Comparison of ENCODE assay signal across 17 cellular contexts in the genomic region with DNA sequence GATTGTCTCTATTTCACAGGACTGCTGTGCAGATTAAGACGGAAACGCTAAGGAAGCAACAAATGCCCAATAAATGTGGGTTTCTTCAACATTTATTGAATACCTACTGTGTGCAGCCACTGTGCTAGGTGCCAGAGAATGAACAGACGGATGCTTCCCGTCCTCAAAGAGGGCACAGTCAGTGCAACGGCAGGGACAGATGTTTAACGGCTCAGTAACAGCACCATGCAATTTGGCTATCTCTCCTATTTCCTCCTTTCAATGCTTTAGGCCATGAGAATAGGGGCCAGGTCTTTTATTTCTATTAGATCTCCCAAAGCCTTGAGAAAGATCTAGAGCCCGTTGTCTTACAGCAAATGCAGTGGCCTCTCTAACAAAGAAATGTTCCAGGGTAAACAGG. TPM values are rescaled to one million over a fixed set of nuclear protein-coding genes. Genes with fewer than 3 reads are reported as not detected.
DNase-seq lines count a peak whose midpoint lies in the region; ATAC-seq and TF ChIP-seq lines count a peak whose summit lies in the region.
"Had no signal": no experiment of that assay in that cellular context is flagged by ENCODE, and none has a peak within 500 bp of the region (broad histone marks: within the 10 kb centered on the region; RNA-seq: fewer than 3 reads in every experiment).

No MANE protein-coding gene starts in this region.

- H3K4me1 Mint-ChIP-seq in activated naive CD4-positive, alpha-beta T cell treated with anti-CD3 and anti-CD28 coated beads, Interleukin-2, amount 10 ng/mL, durations not matched to agents 7 days and 5 days = peaks cover 28% of the 10 kb centered on the region

- TF ChIP-seq CTCF in PC-3 (conservative IDR thresholded peaks at IDR 0.05; ENCODE audit: low read depth, low read length) = no peak

- H3K4me3 Mint-ChIP-seq in activated naive CD4-positive, alpha-beta T cell treated with anti-CD3 and anti-CD28 coated beads, Interleukin-2, amount 10 ng/mL, durations not matched to agents 7 days and 5 days = no peak overlapping the region

- no peaks in the 10 kb centered on the region for H3K9me3 ChIP-seq in PC-3 (ENCODE audit: low read length)
- H3K9me3 ChIP-seq: BLaER1 treated with 17β-estradiol and CSF1 and Interleukin-3, amounts not matched to agents 10 nM and 100 nM had no signal

- H3K27me3 Mint-ChIP-seq in activated naive CD4-positive, alpha-beta T cell treated with anti-CD3 and anti-CD28 coated beads, Interleukin-2, amount 10 ng/mL, durations not matched to agents 7 days and 5 days = peaks cover 15% of the 10 kb centered on the region

- no peaks in the 10 kb centered on the region for H3K9me2 ChIP-seq in PC-3 (replicated peaks; ENCODE audit: low read length)

- no peaks in the 10 kb centered on the region for H3K36me3 Mint-ChIP-seq in activated naive CD4-positive, alpha-beta T cell treated with anti-CD3 and anti-CD28 coated beads, Interleukin-2, amount 10 ng/mL, durations not matched to agents 7 days and 5 days
- H3K36me3 Mint-ChIP-seq in activated naive CD4-positive, alpha-beta T cell treated with anti-CD3 and anti-CD28 coated beads, Interleukin-2, amount 50 U/mL, for 72 hours = no peaks in the 10 kb centered on the region

- no peak for ATAC-seq in activated naive CD4-positive, alpha-beta T cell treated with anti-CD3 and anti-CD28 coated beads, Interleukin-2, amount 50 U/mL, for 72 hours
- no peak for ATAC-seq in PC-3
- peak; percentile 15 for ATAC-seq in left colon
- ATAC-seq in sciatic nerve = peak; percentile 39

- H3K27ac ChIP-seq in PC-3 (ENCODE audit: low read length) = no peak overlapping the region
- H3K27ac ChIP-seq: BLaER1 treated with 17β-estradiol and CSF1 and Interleukin-3, amounts not matched to agents 10 nM and 100 nM had no signal

- intact Hi-C loops in PC-3 (cut with micrococcal nuclease) = no loop called here
- intact Hi-C loops in left colon (cut with DNase I, micrococcal nuclease) = no loop called here
- intact Hi-C loops in sciatic nerve (cut with DNase I) = loop anchor here (10.0 kb wide), 1 partner anchor 1963 kb away; no protein-coding TSS in a partner anchor

- no peak overlapping the region for H3K4me2 ChIP-seq in PC-3 (ENCODE audit: low read length)

- no peak for DNase-seq in activated naive CD4-positive, alpha-beta T cell treated with anti-CD3 and anti-CD28 coated beads, Interleukin-2, amount 10 ng/mL, durations not matched to agents 7 days and 5 days
- DNase-seq in activated naive CD4-positive, alpha-beta T cell treated with anti-CD3 and anti-CD28 coated beads, Interleukin-2, amount 50 U/mL, for 72 hours (ENCODE audit: low spot score in 2 of 2) = no peak
- no peak for DNase-seq in PC-3
- no peak for DNase-seq in left colon
- no peak for DNase-seq in sciatic nerve (ENCODE audit: low spot score)
- no peak for DNase-seq in A172 (ENCODE audit: low spot score)
- no peak for DNase-seq in activated CD4-positive, CD25-positive, alpha-beta regulatory T cell treated with anti-CD3 and anti-CD28 coated beads, Interleukin-2, amount 50 U/mL, for 72 hours
- no peak for DNase-seq in inferior parietal cortex (ENCODE audit: extremely low spot score)
- DNase-seq: EL; GF-D8; KG1; NCI-H1105; NCI-H446 treated with DMSO at 0.1 percent for 48 hours; NCI-H526 treated with DMSO at 0.1 percent for 48 hours; NK-92 treated with Interleukin-12 subunit alpha and Interleukin-12 subunit beta, amount 100 ng/mL, for 24 hours had no signal

- H3K9me3 Mint-ChIP-seq in activated naive CD4-positive, alpha-beta T cell treated with anti-CD3 and anti-CD28 coated beads, Interleukin-2, amount 10 ng/mL, durations not matched to agents 7 days and 5 days = no peaks in the 10 kb centered on the region
- no peaks in the 10 kb centered on the region for H3K9me3 Mint-ChIP-seq in activated naive CD4-positive, alpha-beta T cell treated with anti-CD3 and anti-CD28 coated beads, Interleukin-2, amount 50 U/mL, for 72 hours

- POLR2A ChIA-PET in PC-3 (lab: Charles Lee; ENCODE audit: unreplicated experiment) = no interaction called here

- no peaks in the 10 kb centered on the region for H4K20me1 ChIP-seq in PC-3 (ENCODE audit: low read length)
- H4K20me1 ChIP-seq: BLaER1 treated with 17β-estradiol and CSF1 and Interleukin-3, amounts not matched to agents 10 nM and 100 nM had no signal

- H2AFZ ChIP-seq in PC-3 (ENCODE audit: low read length) = 0 out of 2 replicates have a peak overlapping the region, but pooled peaks have one; percentile 60

- no peak overlapping the region for H3K4me3 ChIP-seq in PC-3 (ENCODE audit: low read length)
- H3K4me3 ChIP-seq: BLaER1 treated with 17β-estradiol and CSF1 and Interleukin-3, amounts not matched to agents 10 nM and 100 nM had no signal

- no peaks in the 10 kb centered on the region for H3K27me3 ChIP-seq in PC-3 (ENCODE audit: low read length)
- H3K27me3 ChIP-seq: BLaER1 treated with 17β-estradiol and CSF1 and Interleukin-3, amounts not matched to agents 10 nM and 100 nM had no signal

- no peaks in the 10 kb centered on the region for H3F3A ChIP-seq in PC-3 (ENCODE audit: low read length, unreplicated experiment)

- no peaks in the 10 kb centered on the region for H3K79me2 ChIP-seq in PC-3 (ENCODE audit: low read length)

- no TSS peak for BruUV-seq in PC-3 (replicated peaks; lab: Mats Ljungman, UMichigan)

- CTCF ChIA-PET in activated naive CD4-positive, alpha-beta T cell treated with anti-CD3 and anti-CD28 coated beads, Interleukin-2, amount 10 ng/mL, durations not matched to agents 7 days and 5 days (lab: Charles Lee) = no interaction called here
- CTCF ChIA-PET in PC-3 (lab: Charles Lee) = no interaction called here

- peaks cover 8% of the 10 kb centered on the region for H3K4me1 ChIP-seq in PC-3 (ENCODE audit: insufficient read depth, low read length)

- no peaks in the 10 kb centered on the region for H3K36me3 ChIP-seq in PC-3 (ENCODE audit: low read depth, low read length)
- H3K36me3 ChIP-seq: BLaER1 treated with 17β-estradiol and CSF1 and Interleukin-3, amounts not matched to agents 10 nM and 100 nM had no signal

- peak overlapping the region; percentile 53 for H3K27ac Mint-ChIP-seq in activated naive CD4-positive, alpha-beta T cell treated with anti-CD3 and anti-CD28 coated beads, Interleukin-2, amount 10 ng/mL, durations not matched to agents 7 days and 5 days
- H3K27ac Mint-ChIP-seq in activated naive CD4-positive, alpha-beta T cell treated with anti-CD3 and anti-CD28 coated beads, Interleukin-2, amount 50 U/mL, for 72 hours = no peak overlapping the region

- H3K9ac ChIP-seq in PC-3 (ENCODE audit: low read length) = no peak overlapping the region
- H3K9ac ChIP-seq: BLaER1 treated with 17β-estradiol and CSF1 and Interleukin-3, amounts not matched to agents 10 nM and 100 nM had no signal

RNA-seq across cellular contexts. Expression of a gene that starts 7.2 kb away (rescaled TPM):
- total RNA-seq in activated naive CD4-positive, alpha-beta T cell treated with anti-CD3 and anti-CD28 coated beads, Interleukin-2, amount 50 U/mL, for 72 hours = under 1 TPM; 0.43 to 0.46 TPM
- 0.04 TPM in 1 of 2 replicates, not detected in the other for total RNA-seq in PC-3 (2014; rRNA removed)
- total RNA-seq in left colon = under 1 TPM; 0.43 to 0.61 TPM
- 0.22 TPM for total RNA-seq in sciatic nerve
- total RNA-seq in A172 (2014; rRNA removed; shearing (Covaris generic)) = not detected in 2 replicates
- total RNA-seq: H1 had no signal

Comparison
In these comparisons a context has a peak if more than half of its experiments do, and no peak if none do; other contexts are left out.
1. ATAC-seq: peak in left colon (single experiment) and sciatic nerve (single experiment); none in activated naive CD4-positive, alpha-beta T cell treated with anti-CD3 and anti-CD28 coated beads, Interleukin-2, amount 50 U/mL, for 72 hours (0 of 2) and PC-3 (single experiment).